8 cellular contexts compared by ENCODE assay signal in genomic region chr6:36912583-36912982, GRCh38. TPM values are rescaled to one million over a fixed set of nuclear protein-coding genes. Genes with fewer than 3 reads are reported as not detected.
A peak's percentile ranks its signal among the peaks of the same experiment; 100 is the strongest.
DNase-seq lines count a peak whose midpoint lies in the region; ATAC-seq and TF ChIP-seq lines count a peak whose summit lies in the region.

No MANE protein-coding gene starts in this region.

- peak overlapping the region; percentile 84 for H3K27ac Mint-ChIP-seq in activated CD8-positive, alpha-beta T cell treated with anti-CD3 and anti-CD28 coated beads for 36 hours

- POLR2A ChIA-PET in activated CD8-positive, alpha-beta T cell treated with anti-CD3 and anti-CD28 coated beads for 36 hours (lab: Charles Lee), result interaction anchor here (0.6 to 2.2 kb wide), 7 partner anchors 14 to 92 kb away, joined by 3 to 6 read pairs (median 3); partner anchors contain the start of genes C6orf89, FGD2 and MTCH1

- H3K4me1 Mint-ChIP-seq in activated CD8-positive, alpha-beta T cell treated with anti-CD3 and anti-CD28 coated beads for 36 hours (ENCODE audit: low read depth), result peaks cover 45% of the 10 kb centered on the region

- CTCF ChIA-PET in activated CD8-positive, alpha-beta T cell treated with anti-CD3 and anti-CD28 coated beads for 36 hours (lab: Charles Lee), result interaction anchor here (0.7 to 3.2 kb wide), 5 partner anchors 13 to 105 kb away, joined by 3 to 19 read pairs (median 5); partner anchors contain the start of genes C6orf89 and PPIL1

- H3K36me3 Mint-ChIP-seq in activated CD8-positive, alpha-beta T cell treated with anti-CD3 and anti-CD28 coated beads for 36 hours (ENCODE audit: low read depth), result peaks cover 31% of the 10 kb centered on the region

- no peak overlapping the region for H3K27ac ChIP-seq in esophagus muscularis mucosa (replicated peaks in 1 of 4)

- DNase-seq in AG08395 (ENCODE audit: low spot score), result peak; percentile 87
- DNase-seq in activated CD8-positive, alpha-beta T cell treated with anti-CD3 and anti-CD28 coated beads for 36 hours, result peak; percentile 81
- DNase-seq in stimulated activated CD8-positive, alpha-beta memory T cell treated with anti-CD3 and anti-CD28 coated beads, Interleukin-15, amount 100 ng/mL, for 48 hours (ENCODE audit: low read depth in 2 of 2), result peak; percentile 47 to 63
- no peak for DNase-seq in esophagus muscularis mucosa (ENCODE audit: extremely low spot score)
- no peak for DNase-seq in DMS153 (lab: John Stamatoyannopoulos, UW)

- H3K9me3 ChIP-seq in esophagus muscularis mucosa, result no peaks in the 10 kb centered on the region

- peaks cover 17 to 33% (median 28%) of the 10 kb centered on the region in 4 donors for H3K4me1 ChIP-seq in esophagus muscularis mucosa

- TF ChIP-seq POLR2A in esophagus muscularis mucosa (IDR thresholded peaks at IDR 0.05; ENCODE audit: low read depth), result no peak

- no peaks in the 10 kb centered on the region for H3K27me3 Mint-ChIP-seq in activated CD8-positive, alpha-beta T cell treated with anti-CD3 and anti-CD28 coated beads for 36 hours

- WGBS in esophagus muscularis mucosa, result 79% methylated on average over 8 of the region's 8 CpGs

- ATAC-seq in GM19395 (IDR thresholded peaks at IDR 0.05; ENCODE audit: unreplicated experiment) (peak; percentile 96), HG03457 (IDR thresholded peaks at IDR 0.05; ENCODE audit: unreplicated experiment) (peak; percentile 88), esophagus mucosa (peak; percentile 53)
- peak; percentile 88 for ATAC-seq in activated CD8-positive, alpha-beta T cell treated with anti-CD3 and anti-CD28 coated beads for 36 hours

- peaks cover 22 to 76% (median 57%) of the 10 kb centered on the region in 4 donors for H3K36me3 ChIP-seq in esophagus muscularis mucosa

- no peak overlapping the region for H3K4me3 ChIP-seq in esophagus muscularis mucosa

- H3K4me3 Mint-ChIP-seq in activated CD8-positive, alpha-beta T cell treated with anti-CD3 and anti-CD28 coated beads for 36 hours, result peak overlapping the region; percentile 41

- H3K9me3 Mint-ChIP-seq in activated CD8-positive, alpha-beta T cell treated with anti-CD3 and anti-CD28 coated beads for 36 hours, result no peaks in the 10 kb centered on the region

- intact Hi-C loops in activated CD8-positive, alpha-beta T cell treated with anti-CD3 and anti-CD28 coated beads for 36 hours (cut with micrococcal nuclease), result loop anchor here (2.0 kb wide), 1 partner anchor 26 kb away; no protein-coding TSS in a partner anchor
- intact Hi-C loops in esophagus muscularis mucosa (cut with DNase I), result no loop called here

- TF ChIP-seq EP300 in esophagus muscularis mucosa (IDR thresholded peaks at IDR 0.05), result no peak

- TF ChIP-seq CTCF in activated CD8-positive, alpha-beta T cell treated with anti-CD3 and anti-CD28 coated beads for 36 hours (IDR thresholded peaks at IDR 0.05), result no peak
- no peak for TF ChIP-seq CTCF in esophagus muscularis mucosa (IDR thresholded peaks at IDR 0.05)

- H3K27me3 ChIP-seq in esophagus muscularis mucosa, result no peaks in the 10 kb centered on the region

RNA-seq across cellular contexts. Expression of gene C6orf89, which starts 26.8 kb away (rescaled TPM):
- 10 to 100 TPM; 24.7 to 29.8 TPM for total RNA-seq in activated CD8-positive, alpha-beta T cell treated with anti-CD3 and anti-CD28 coated beads for 36 hours
- total RNA-seq in esophagus mucosa (33.6 TPM), esophagus muscularis mucosa (10 to 100 TPM; 56.5 to 66.2 (median 59.0) TPM)

RNA-seq across cellular contexts. Expression of gene PPIL1, which starts 38.0 kb away (rescaled TPM):
- total RNA-seq in activated CD8-positive, alpha-beta T cell treated with anti-CD3 and anti-CD28 coated beads for 36 hours, result 10 to 100 TPM; 34.5 to 35.6 TPM
- total RNA-seq in esophagus mucosa, result 25.5 TPM
- total RNA-seq in esophagus muscularis mucosa, result 10 to 100 TPM; 17.6 to 30.3 (median 25.4) TPM

RNA-seq across cellular contexts. Expression of gene PI16, which starts 42.0 kb away (rescaled TPM):
- not detected for total RNA-seq in activated CD8-positive, alpha-beta T cell treated with anti-CD3 and anti-CD28 coated beads for 36 hours
- total RNA-seq in esophagus mucosa, result 0.20 TPM
- total RNA-seq in esophagus muscularis mucosa, result 10 to 100 TPM; 44.8 to 64.3 (median 56.9) TPM

Comparison
In these comparisons a context has a peak if more than half of its experiments do, and no peak if none do; other contexts are left out.
1. DNase-seq: peak in AG08395 (single experiment), activated CD8-positive, alpha-beta T cell treated with anti-CD3 and anti-CD28 coated beads for 36 hours (single experiment) and stimulated activated CD8-positive, alpha-beta memory T cell treated with anti-CD3 and anti-CD28 coated beads, Interleukin-15, amount 100 ng/mL, for 48 hours (2 of 2); none in esophagus muscularis mucosa (single experiment) and DMS153 (single experiment).
2. RNA of gene PI16, which starts 42.0 kb away (total RNA-seq): 44.8 to 64.3 TPM in esophagus muscularis mucosa; 0.20 TPM in esophagus mucosa (single experiment) and not detected in activated CD8-positive, alpha-beta T cell treated with anti-CD3 and anti-CD28 coated beads for 36 hours; every median in the first group is over 10 times any median in the second.
3. Peak in every context shown above with its lines, with median percentiles within 50 percentile points of each other: ATAC-seq.